In genomic region chr15:63082366-63082765, GRCh38 we compare ENCODE assay signal across 19 cellular contexts. TPM values are rescaled to one million over a fixed set of nuclear protein-coding genes. Genes with fewer than 3 reads are reported as not detected.
DNase-seq lines count a peak whose midpoint lies in the region; ATAC-seq, FAIRE-seq and TF ChIP-seq lines count a peak whose summit lies in the region.
"Had no signal": no experiment of that assay in that cellular context is flagged by ENCODE, and none has a peak within 500 bp of the region (broad histone marks: within the 10 kb centered on the region; RNA-seq: fewer than 3 reads in every experiment).

No MANE protein-coding gene starts in this region.

- no peak for DNase-seq in left ventricle myocardium inferior
- no peak for DNase-seq in left cardiac atrium
- no peak for DNase-seq in H1 (ENCODE audit: low read depth in 1 of 2, low spot score in 2 of 2)
- no peak for DNase-seq in RWPE1 (ENCODE audit: low spot score)
- no peak for DNase-seq in HTR-8/SVneo (ENCODE audit: insufficient read length, low spot score)
- no peak for DNase-seq in activated CD4-positive, alpha-beta T cell treated with anti-CD3 and anti-CD28 coated beads, Interleukin-2, amount 10 ng/mL, durations not matched to agents 24 days and 14 days
- DNase-seq: CD8-positive, alpha-beta T cell; NCI-H1048; NCI-H1436 treated with DMSO at 0.1 percent for 48 hours; NCI-H2081; NCI-H748 treated with DMSO at 0.1 percent for 48 hours; OCI-M1; SIG-M5 had no signal

- POLR2A ChIA-PET in H1 (lab: Charles Lee; ENCODE audit: partially characterized antibody) = interaction anchor here (1.3 to 18.5 kb wide), 3 partner anchors 13 to 38 kb away, joined by 9 to 325 read pairs (median 179); partner anchors contain the start of gene TPM1
- POLR2A ChIA-PET in RWPE1 (lab: Yijun Ruan, JAX; ENCODE audit: low non-redundant PET) = no interaction called here

- TF ChIP-seq CTCF in left ventricle myocardium inferior (IDR thresholded peaks at IDR 0.05; ENCODE audit: borderline replicate concordance) = no peak
- no peak for TF ChIP-seq CTCF in H1 (IDR thresholded peaks at IDR 0.05; ENCODE audit: control extremely low read depth in 1 of 3, insufficient read depth in 1 of 3, low read depth in 1 of 3, low read length in 3 of 3)
- no peak for TF ChIP-seq CTCF in RWPE1 (conservative IDR thresholded peaks at IDR 0.05; ENCODE audit: low read depth)

- TF ChIP-seq RAD21 in H1 (IDR thresholded peaks at IDR 0.05 in 1 of 2, conservative IDR thresholded peaks at IDR 0.05 in 1 of 2; ENCODE audit: low read depth in 2 of 2, low read length in 2 of 2) = no peak

- H3K4me2 ChIP-seq in H1 (ENCODE audit: insufficient read depth in 1 of 2, low read depth in 2 of 2, low read length in 2 of 2) = no peak overlapping the region
- H3K4me2 ChIP-seq: BLaER1, KMS-11 had no signal

- H2BK12ac ChIP-seq in H1 (ENCODE audit: low read depth, low read length) = no peak overlapping the region

- H3K4me1 ChIP-seq in left ventricle myocardium inferior (peaks cover 40% of the 10 kb centered on the region), H1 (replicated peaks in 1 of 4; ENCODE audit: control insufficient read depth in 3 of 4, insufficient read depth in 4 of 4, low read length in 3 of 4) (peaks cover 6 to 15% (median 13%) of the 10 kb centered on the region in 4 experiments; a peak in 6 of 7 replicates), iPS-15b (ENCODE audit: control insufficient read depth, insufficient read depth, low read length) (peaks cover 38% of the 10 kb centered on the region)
- H3K4me1 ChIP-seq: BLaER1 had no signal

- TF ChIP-seq POLR2A in H1 (IDR thresholded peaks at IDR 0.05; ENCODE audit: control extremely low read depth in 1 of 2, low read depth in 2 of 2, low read length in 2 of 2) = no peak

- H3K27ac Mint-ChIP-seq in activated CD4-positive, alpha-beta T cell treated with anti-CD3 and anti-CD28 coated beads, Interleukin-2, amount 10 ng/mL, durations not matched to agents 24 days and 14 days = no peak overlapping the region
- H3K27ac Mint-ChIP-seq: CD8-positive, alpha-beta T cell had no signal

- 78% methylated on average over 4 of the region's 4 CpGs; no CpG with 5 or more reads in 1 of the 2 experiments for WGBS in H1 (ENCODE audit: extremely low coverage in 1 of 2, insufficient coverage in 1 of 2, insufficient read length in 1 of 2, insufficient replicate concordance in 2 of 2, low coverage in 1 of 2, low lambda C conversion rate in 2 of 2, missing lambda C conversion rate in 1 of 2), 2 experiments

- no peak overlapping the region for H2BK20ac ChIP-seq in H1 (ENCODE audit: low read length)

- H4K8ac ChIP-seq in H1 (ENCODE audit: extremely low read depth, insufficient read depth, low read length) = no peak overlapping the region

- H3K9ac ChIP-seq in H1 (replicated peaks in 1 of 4; ENCODE audit: extremely low read depth in 1 of 4, low read depth in 3 of 4, low read length in 3 of 4) (no peak overlapping the region), iPS-15b (ENCODE audit: low read depth, low read length) (peak overlapping the region; percentile 38)
- H3K9ac ChIP-seq: BLaER1, KMS-11 had no signal

- no peaks in the 10 kb centered on the region for H3K23me2 ChIP-seq in H1 (ENCODE audit: low read depth, low read length)

- H3K79me1 ChIP-seq in H1 (ENCODE audit: low read depth, low read length) = no peaks in the 10 kb centered on the region

- H3K4me3 ChIP-seq in left ventricle myocardium inferior (no peak overlapping the region), H1 (ENCODE audit: extremely low read depth in 1 of 4, insufficient read depth in 2 of 4, low read depth in 3 of 4, low read length in 4 of 4) (no peak overlapping the region), iPS-15b (ENCODE audit: low read depth, low read length) (no peak overlapping the region)
- H3K4me3 ChIP-seq: BLaER1 had no signal

- H2AK5ac ChIP-seq in H1 (ENCODE audit: low read depth, low read length) = no peak overlapping the region

- H3K36me3 ChIP-seq in left ventricle myocardium inferior = no peaks in the 10 kb centered on the region
- H3K36me3 ChIP-seq in H1 (ENCODE audit: control insufficient read depth in 2 of 4, insufficient read depth in 4 of 4, low read length in 3 of 4) = no peaks in the 10 kb centered on the region
- no peaks in the 10 kb centered on the region for H3K36me3 ChIP-seq in iPS-15b (ENCODE audit: control insufficient read depth, insufficient read depth, low read length)
- H3K36me3 ChIP-seq: BLaER1 had no signal

- no peak overlapping the region for H3K4me3 Mint-ChIP-seq in activated CD4-positive, alpha-beta T cell treated with anti-CD3 and anti-CD28 coated beads, Interleukin-2, amount 10 ng/mL, durations not matched to agents 24 days and 14 days
- H3K4me3 Mint-ChIP-seq: CD8-positive, alpha-beta T cell had no signal

- no peak overlapping the region for H4K5ac ChIP-seq in H1 (ENCODE audit: insufficient read length, low read depth, low read length)

- H3K36me3 Mint-ChIP-seq in activated CD4-positive, alpha-beta T cell treated with anti-CD3 and anti-CD28 coated beads, Interleukin-2, amount 10 ng/mL, durations not matched to agents 24 days and 14 days (ENCODE audit: low read depth) = no peaks in the 10 kb centered on the region
- H3K36me3 Mint-ChIP-seq: CD8-positive, alpha-beta T cell had no signal

- no peak overlapping the region for H2AFZ ChIP-seq in H1 (ENCODE audit: low read length)

- H4K91ac ChIP-seq in H1 (replicated peaks; ENCODE audit: insufficient read length, low read length) = no peak overlapping the region

- intact Hi-C loops in left ventricle myocardium inferior (cut with micrococcal nuclease) (no loop called here), left cardiac atrium (cut with DNase I) (no loop called here)
- intact Hi-C loops in activated CD4-positive, alpha-beta T cell treated with anti-CD3 and anti-CD28 coated beads, Interleukin-2, amount 10 ng/mL, durations not matched to agents 24 days and 14 days (cut with micrococcal nuclease) = no loop called here

- no peak overlapping the region for H3K56ac ChIP-seq in H1 (replicated peaks; ENCODE audit: insufficient read length, low read depth, low read length)

- H2BK15ac ChIP-seq in H1 (ENCODE audit: low read length) = no peak overlapping the region

- no peak for TF ChIP-seq EP300 in H1 (IDR thresholded peaks at IDR 0.05; ENCODE audit: borderline replicate concordance in 1 of 2, low read depth in 2 of 2, low read length in 2 of 2)

- no peak for ATAC-seq in left cardiac atrium
- ATAC-seq in GM21825 (IDR thresholded peaks at IDR 0.05; ENCODE audit: unreplicated experiment) = no peak
- ATAC-seq: CD8-positive, alpha-beta T cell had no signal

- H3K4me1 Mint-ChIP-seq in activated CD4-positive, alpha-beta T cell treated with anti-CD3 and anti-CD28 coated beads, Interleukin-2, amount 10 ng/mL, durations not matched to agents 24 days and 14 days = no peaks in the 10 kb centered on the region

- no peak for FAIRE-seq in H1 (lab: Jason Lieb, UNC)
- no peak for FAIRE-seq in HTR-8/SVneo (lab: Jason Lieb, UNC)
- FAIRE-seq: GM12892 had no signal

- no peaks in the 10 kb centered on the region for H4K20me1 ChIP-seq in H1 (replicated peaks in 1 of 2; ENCODE audit: control insufficient read depth in 1 of 2, insufficient read depth in 2 of 2, low read length in 2 of 2)
- H4K20me1 ChIP-seq: BLaER1 had no signal

- peaks cover 17% of the 10 kb centered on the region for H3K27me3 Mint-ChIP-seq in activated CD4-positive, alpha-beta T cell treated with anti-CD3 and anti-CD28 coated beads, Interleukin-2, amount 10 ng/mL, durations not matched to agents 24 days and 14 days

- H3K14ac ChIP-seq in H1 (ENCODE audit: insufficient read length) = no peak overlapping the region

- no peaks in the 10 kb centered on the region for H3K79me2 ChIP-seq in H1 (ENCODE audit: control insufficient read depth in 1 of 2, insufficient read depth in 2 of 2, low read length in 2 of 2)

- H3K9me3 Mint-ChIP-seq in activated CD4-positive, alpha-beta T cell treated with anti-CD3 and anti-CD28 coated beads, Interleukin-2, amount 10 ng/mL, durations not matched to agents 24 days and 14 days = no peaks in the 10 kb centered on the region
- H3K9me3 Mint-ChIP-seq: CD8-positive, alpha-beta T cell had no signal

- 0 out of 2 replicates have a peak overlapping the region, but pooled peaks have one; percentile 18 for H2BK5ac ChIP-seq in H1 (ENCODE audit: low read depth, low read length)

- H3K18ac ChIP-seq in H1 (ENCODE audit: extremely low read depth, low read length) = no peak overlapping the region

- CTCF ChIA-PET in H1 (lab: Charles Lee; ENCODE audit: partially characterized antibody) (interaction anchor here (0.5 to 4.3 kb wide), 2 partner anchors 11 to 340 kb away, joined by 3 to 22 read pairs; no protein-coding TSS in a partner anchor), RWPE1 (lab: Yijun Ruan, JAX) (no interaction called here)

- H3K27me3 ChIP-seq in left ventricle myocardium inferior (ENCODE audit: low read depth) (no peaks in the 10 kb centered on the region), H1 (replicated peaks in 1 of 4; ENCODE audit: control insufficient read depth in 3 of 4, extremely low read depth in 1 of 4, insufficient read depth in 3 of 4, low read length in 3 of 4) (no peaks in the 10 kb centered on the region), iPS-15b (ENCODE audit: control insufficient read depth, insufficient read depth, low read length) (no peaks in the 10 kb centered on the region)
- H3K27me3 ChIP-seq: BLaER1 had no signal

- peak overlapping the region; percentile 48 for H3K27ac ChIP-seq in left ventricle myocardium inferior (replicated peaks)
- H3K27ac ChIP-seq in H1 (ENCODE audit: low read depth, low read length) = no peak overlapping the region
- H3K27ac ChIP-seq in RWPE1 = no peak overlapping the region
- H3K27ac ChIP-seq: BLaER1, HL-60, KMS-11 had no signal

- no peak overlapping the region for H3K23ac ChIP-seq in H1 (ENCODE audit: insufficient read length)

- H3K9me3 ChIP-seq in left ventricle myocardium inferior (replicated peaks) (no peaks in the 10 kb centered on the region), H1 (ENCODE audit: insufficient read depth in 2 of 2, low read depth in 1 of 2, low read length in 1 of 2) (no peaks in the 10 kb centered on the region), iPS-15b (ENCODE audit: control insufficient read depth, insufficient read depth, low read length) (no peaks in the 10 kb centered on the region)
- H3K9me3 ChIP-seq: BLaER1 had no signal

- no peak overlapping the region for H2BK120ac ChIP-seq in H1 (replicated peaks; ENCODE audit: low read depth, low read length)

- no peak overlapping the region for H3K4ac ChIP-seq in H1 (replicated peaks; ENCODE audit: insufficient read length, low read depth, low read length)

RNA-seq across cellular contexts. Expression of gene LACTB, which starts 39.3 kb away (rescaled TPM):
- total RNA-seq in left ventricle myocardium inferior (27.4 TPM), left cardiac atrium (10 to 100 TPM; 18.2 to 20.3 TPM)
- total RNA-seq in H1 (2021; fragmentation: NEBNext Ultra II Directional; extraction: Animal tissue kit (Norgen Biotek cat#: 25700)) = 14.9 and 15.6 TPM in 2 replicates
- polyA plus RNA-seq in H1 (2011; rRNA removed) = 3.6 and 5.8 TPM in 2 replicates
- polyA plus RNA-seq in H1 (2011; cell fraction: cytosol; rRNA removed) = 8.3 TPM
- 2.9 TPM for polyA plus RNA-seq in H1 (2011; cell fraction: nucleus; rRNA removed)
- polyA plus RNA-seq in H1 (2012, experiment 1 of 2) = 7.7 to 16.7 TPM (median 10.5 TPM) in 4 replicates
- 3.2 TPM for polyA plus RNA-seq in H1 (2012, experiment 2 of 2)
- polyA plus RNA-seq in H1 (2013, experiment 1 of 2) = 14.8 TPM
- 18.7 TPM for polyA plus RNA-seq in H1 (2013, experiment 2 of 2)
- polyA minus RNA-seq in H1 (2011; rRNA and poly(A)+ RNA removed) = 2.6 and 3.1 TPM in 2 replicates
- polyA minus RNA-seq in H1 (2011; cell fraction: cytosol; rRNA and poly(A)+ RNA removed) = 3.2 TPM
- 5.9 TPM for polyA minus RNA-seq in H1 (2011; cell fraction: nucleus; rRNA and poly(A)+ RNA removed)
- total RNA-seq in activated CD4-positive, alpha-beta T cell treated with anti-CD3 and anti-CD28 coated beads, Interleukin-2, amount 10 ng/mL, durations not matched to agents 24 days and 14 days = 15.7 and 18.1 TPM in 2 replicates

RNA-seq across cellular contexts. Expression of gene TPM1, which starts 39.8 kb away (rescaled TPM):
- total RNA-seq in left ventricle myocardium inferior = 12,604 TPM
- total RNA-seq in left cardiac atrium = 1,000 to 10,000 TPM; 8,049 to 9,104 TPM
- 571 and 579 TPM in 2 replicates for total RNA-seq in H1 (2021; fragmentation: NEBNext Ultra II Directional; extraction: Animal tissue kit (Norgen Biotek cat#: 25700))
- polyA plus RNA-seq in H1 (2011; rRNA removed) = 246 and 258 TPM in 2 replicates
- 481 TPM for polyA plus RNA-seq in H1 (2011; cell fraction: cytosol; rRNA removed)
- polyA plus RNA-seq in H1 (2011; cell fraction: nucleus; rRNA removed) = 537 TPM
- polyA plus RNA-seq in H1 (2012, experiment 1 of 2) = 409 to 588 TPM (median 457 TPM) in 4 replicates
- polyA plus RNA-seq in H1 (2012, experiment 2 of 2) = 113 TPM
- 292 TPM for polyA plus RNA-seq in H1 (2013, experiment 1 of 2)
- polyA plus RNA-seq in H1 (2013, experiment 2 of 2) = 291 TPM
- polyA minus RNA-seq in H1 (2011; rRNA and poly(A)+ RNA removed) = 221 and 265 TPM in 2 replicates
- polyA minus RNA-seq in H1 (2011; cell fraction: cytosol; rRNA and poly(A)+ RNA removed) = 225 TPM
- polyA minus RNA-seq in H1 (2011; cell fraction: nucleus; rRNA and poly(A)+ RNA removed) = 741 TPM
- 10.1 and 10.6 TPM in 2 replicates for total RNA-seq in activated CD4-positive, alpha-beta T cell treated with anti-CD3 and anti-CD28 coated beads, Interleukin-2, amount 10 ng/mL, durations not matched to agents 24 days and 14 days

Comparison
In these comparisons a context has a peak if more than half of its experiments do, and no peak if none do; other contexts are left out.
1. RNA of gene TPM1, which starts 39.8 kb away (total RNA-seq): 12,604 TPM in left ventricle myocardium inferior (single experiment), 8,049 to 9,104 TPM in left cardiac atrium and 571 to 579 TPM in H1; 10.1 to 10.6 TPM in activated CD4-positive, alpha-beta T cell treated with anti-CD3 and anti-CD28 coated beads, Interleukin-2, amount 10 ng/mL, durations not matched to agents 24 days and 14 days; every median in the first group is over 10 times any median in the second.